1 cellular context compared by ENCODE assay signal in the genomic region with DNA sequence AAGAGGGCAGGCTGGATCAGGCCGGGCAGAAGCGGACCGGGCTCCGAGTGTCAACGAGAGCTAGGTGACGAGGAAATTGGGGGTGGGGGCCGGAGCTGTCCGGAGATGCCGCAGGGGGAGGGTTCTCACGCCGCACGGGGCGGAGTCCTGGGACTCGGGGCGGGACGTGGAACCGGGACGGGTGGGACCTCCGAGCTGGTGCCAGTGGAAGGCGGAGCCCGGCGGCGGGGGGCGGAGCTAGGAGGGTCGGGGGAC.
TF ChIP-seq lines count a peak whose summit lies in the region.

No MANE protein-coding gene starts in this region.

TF ChIP-seq in K562, 482 proteins besides CTCF, POLR2A, EP300 and RAD21:
- TF ChIP-seq PHF21A (IDR thresholded peaks at IDR 0.05; ENCODE audit: borderline replicate concordance, low read depth): 0 out of 2 replicates have a peak, but pooled peaks have one; percentile 42
- TF ChIP-seq, protein P1, sequence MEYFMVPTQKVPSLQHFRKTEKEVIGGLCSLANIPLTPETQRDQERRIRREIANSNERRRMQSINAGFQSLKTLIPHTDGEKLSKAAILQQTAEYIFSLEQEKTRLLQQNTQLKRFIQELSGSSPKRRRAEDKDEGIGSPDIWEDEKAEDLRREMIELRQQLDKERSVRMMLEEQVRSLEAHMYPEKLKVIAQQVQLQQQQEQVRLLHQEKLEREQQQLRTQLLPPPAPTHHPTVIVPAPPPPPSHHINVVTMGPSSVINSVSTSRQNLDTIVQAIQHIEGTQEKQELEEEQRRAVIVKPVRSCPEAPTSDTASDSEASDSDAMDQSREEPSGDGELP (CRISPR knock-in tag; IDR thresholded peaks at IDR 0.05; ENCODE audit: borderline replicate concordance): 0 out of 2 replicates have a peak, but pooled peaks have one; percentile 2
- TF ChIP-seq RBFOX2 (IDR thresholded peaks at IDR 0.05; ENCODE audit: low read depth, low read length): peak; percentile 76
- no peak for TF ChIP-seq ZNF551 (CRISPR knock-in tag; IDR thresholded peaks at IDR 0.05)
- peak; percentile 77 for TF ChIP-seq VEZF1 (CRISPR knock-in tag; IDR thresholded peaks at IDR 0.05)
- no peak for TF ChIP-seq ADNP (tag; IDR thresholded peaks at IDR 0.05)
- peak; percentile 58; the same call in 1 of the 2 replicates for TF ChIP-seq TOE1 (IDR thresholded peaks at IDR 0.05; ENCODE audit: borderline replicate concordance)
- TF ChIP-seq TOE1 (CRISPR knock-in tag; IDR thresholded peaks at IDR 0.05; ENCODE audit: borderline replicate concordance, low read depth): no peak
- peak; percentile 56 to 73; a peak in 2 of 4 replicates for TF ChIP-seq MNT (conservative IDR thresholded peaks at IDR 0.05)
- peak; percentile 32; the same call in 1 of the 2 replicates for TF ChIP-seq KLF16 (IDR thresholded peaks at IDR 0.05)
- TF ChIP-seq CXXC5 (CRISPR knock-in tag; IDR thresholded peaks at IDR 0.05): 0 out of 2 replicates have a peak, but pooled peaks have one; percentile 31
- TF ChIP-seq, protein P2, sequence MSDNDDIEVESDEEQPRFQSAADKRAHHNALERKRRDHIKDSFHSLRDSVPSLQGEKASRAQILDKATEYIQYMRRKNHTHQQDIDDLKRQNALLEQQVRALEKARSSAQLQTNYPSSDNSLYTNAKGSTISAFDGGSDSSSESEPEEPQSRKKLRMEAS (CRISPR knock-in tag; IDR thresholded peaks at IDR 0.05): no peak
- no peak for TF ChIP-seq TAL1 (IDR thresholded peaks at IDR 0.05)
- TF ChIP-seq PHF8 (IDR thresholded peaks at IDR 0.05; ENCODE audit: borderline replicate concordance, low read length): peak; percentile 69; the same call in 1 of the 2 replicates
- 0 out of 2 replicates have a peak, but pooled peaks have one; percentile 7 for TF ChIP-seq HES1 (IDR thresholded peaks at IDR 0.05; ENCODE audit: low read depth)
- TF ChIP-seq ZNF766 (CRISPR knock-in tag; conservative IDR thresholded peaks at IDR 0.05): no peak
- TF ChIP-seq HMGN3 (IDR thresholded peaks at IDR 0.05; ENCODE audit: borderline replicate concordance, extremely low read depth, insufficient read length, low read depth, low read length): peak; percentile 7
- TF ChIP-seq, protein P3, sequence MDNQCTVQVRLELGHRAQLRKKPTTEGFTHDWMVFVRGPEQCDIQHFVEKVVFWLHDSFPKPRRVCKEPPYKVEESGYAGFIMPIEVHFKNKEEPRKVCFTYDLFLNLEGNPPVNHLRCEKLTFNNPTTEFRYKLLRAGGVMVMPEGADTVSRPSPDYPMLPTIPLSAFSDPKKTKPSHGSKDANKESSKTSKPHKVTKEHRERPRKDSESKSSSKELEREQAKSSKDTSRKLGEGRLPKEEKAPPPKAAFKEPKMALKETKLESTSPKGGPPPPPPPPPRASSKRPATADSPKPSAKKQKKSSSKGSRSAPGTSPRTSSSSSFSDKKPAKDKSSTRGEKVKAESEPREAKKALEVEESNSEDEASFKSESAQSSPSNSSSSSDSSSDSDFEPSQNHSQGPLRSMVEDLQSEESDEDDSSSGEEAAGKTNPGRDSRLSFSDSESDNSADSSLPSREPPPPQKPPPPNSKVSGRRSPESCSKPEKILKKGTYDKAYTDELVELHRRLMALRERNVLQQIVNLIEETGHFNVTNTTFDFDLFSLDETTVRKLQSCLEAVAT (IDR thresholded peaks at IDR 0.05): peak in 1 of 2 experiments; percentile 27; a peak in 1 of 4 replicates
- peak; percentile 44; the same call in 1 of the 2 replicates for TF ChIP-seq RB1 (IDR thresholded peaks at IDR 0.05; ENCODE audit: low read depth)
- TF ChIP-seq, protein P4, sequence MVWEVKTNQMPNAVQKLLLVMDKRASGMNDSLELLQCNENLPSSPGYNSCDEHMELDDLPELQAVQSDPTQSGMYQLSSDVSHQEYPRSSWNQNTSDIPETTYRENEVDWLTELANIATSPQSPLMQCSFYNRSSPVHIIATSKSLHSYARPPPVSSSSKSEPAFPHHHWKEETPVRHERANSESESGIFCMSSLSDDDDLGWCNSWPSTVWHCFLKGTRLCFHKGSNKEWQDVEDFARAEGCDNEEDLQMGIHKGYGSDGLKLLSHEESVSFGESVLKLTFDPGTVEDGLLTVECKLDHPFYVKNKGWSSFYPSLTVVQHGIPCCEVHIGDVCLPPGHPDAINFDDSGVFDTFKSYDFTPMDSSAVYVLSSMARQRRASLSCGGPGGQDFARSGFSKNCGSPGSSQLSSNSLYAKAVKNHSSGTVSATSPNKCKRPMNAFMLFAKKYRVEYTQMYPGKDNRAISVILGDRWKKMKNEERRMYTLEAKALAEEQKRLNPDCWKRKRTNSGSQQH (CRISPR knock-in tag; IDR thresholded peaks at IDR 0.05): no peak
- no peak for TF ChIP-seq L3MBTL2 (IDR thresholded peaks at IDR 0.05)
- TF ChIP-seq, protein P5, sequence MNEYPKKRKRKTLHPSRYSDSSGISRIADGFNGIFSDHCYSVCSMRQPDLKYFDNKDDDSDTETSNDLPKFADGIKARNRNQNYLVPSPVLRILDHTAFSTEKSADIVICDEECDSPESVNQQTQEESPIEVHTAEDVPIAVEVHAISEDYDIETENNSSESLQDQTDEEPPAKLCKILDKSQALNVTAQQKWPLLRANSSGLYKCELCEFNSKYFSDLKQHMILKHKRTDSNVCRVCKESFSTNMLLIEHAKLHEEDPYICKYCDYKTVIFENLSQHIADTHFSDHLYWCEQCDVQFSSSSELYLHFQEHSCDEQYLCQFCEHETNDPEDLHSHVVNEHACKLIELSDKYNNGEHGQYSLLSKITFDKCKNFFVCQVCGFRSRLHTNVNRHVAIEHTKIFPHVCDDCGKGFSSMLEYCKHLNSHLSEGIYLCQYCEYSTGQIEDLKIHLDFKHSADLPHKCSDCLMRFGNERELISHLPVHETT (CRISPR knock-in tag; conservative IDR thresholded peaks at IDR 0.05 in 1 of 2, IDR thresholded peaks at IDR 0.05 in 1 of 2): 0 out of 4 replicates have a peak, but pooled peaks of 1 of the 2 experiments have one; percentile 83
- no peak for TF ChIP-seq BMI1 (IDR thresholded peaks at IDR 0.05; ENCODE audit: low read length)
- peak; percentile 22; the same call in 1 of the 2 replicates for TF ChIP-seq POLR2G (IDR thresholded peaks at IDR 0.05; ENCODE audit: low read depth, low read length)
